Comparison of ENCODE assay signal across 14 cellular contexts in the genomic region with DNA sequence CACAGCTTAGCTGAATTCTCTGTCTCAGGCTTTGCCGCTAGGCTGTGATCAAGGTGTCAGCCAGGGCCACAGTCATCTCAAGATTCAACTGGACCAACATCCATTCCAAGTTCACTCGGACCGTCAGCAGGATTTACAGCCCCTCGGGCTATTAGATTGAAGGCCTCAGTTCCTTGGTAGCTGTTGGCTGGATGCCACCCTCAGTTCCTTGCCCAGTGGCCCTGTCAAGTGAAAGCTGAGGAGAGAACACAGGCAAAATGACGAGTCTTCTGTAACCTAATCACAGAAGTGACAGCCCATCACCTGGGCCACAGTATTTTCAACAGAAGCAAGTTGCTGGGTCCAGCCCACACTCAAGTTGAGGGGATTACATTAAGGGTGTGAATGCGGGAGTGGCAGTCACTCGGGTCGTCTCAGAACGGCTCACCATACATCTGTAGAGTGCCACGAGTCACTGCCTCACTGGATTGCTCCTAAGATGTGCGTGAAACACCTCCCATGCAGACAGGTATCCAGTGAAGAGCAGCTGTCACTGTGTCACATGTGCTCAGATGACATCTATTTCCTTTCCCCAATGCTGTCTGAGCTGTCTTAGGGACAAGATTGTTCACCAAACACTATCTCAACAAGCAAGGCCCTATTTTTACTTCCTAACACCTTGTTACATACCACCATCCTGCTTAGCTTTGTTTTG.
"Had no signal": no experiment of that assay in that cellular context is flagged by ENCODE, and none has a peak within 500 bp of the region (broad histone marks: within the 10 kb centered on the region; RNA-seq: fewer than 3 reads in every experiment).

No MANE protein-coding gene starts in this region.

- H3K27me3 Mint-ChIP-seq: activated T-helper 17 cell treated with anti-CD3 and anti-CD28 coated beads, Interleukin-2, amount 50 U/mL, for 72 hours; dendritic cell treated with granulocyte-macrophage colony-stimulating factor and Interleukin-4, amounts not matched to agents 40 ng/mL and 50 ng/mL, for 4 days; stimulated activated naive CD8-positive, alpha-beta T cell treated with anti-CD3 and anti-CD28 coated beads, Interleukin-15, Interleukin-2, amounts not matched to agents 100 ng/mL and 50 ng/mL, for 24 hours had no signal

- ATAC-seq: activated T-helper 17 cell treated with anti-CD3 and anti-CD28 coated beads, Interleukin-2, amount 50 U/mL, for 72 hours had no signal

- H3K9me3 ChIP-seq: esophagus muscularis mucosa, suprapubic skin, transverse colon, vagina had no signal

- H3K36me3 ChIP-seq: transverse colon, vagina had no signal

- H3K9me3 Mint-ChIP-seq: activated naive CD4-positive, alpha-beta T cell treated with anti-CD3 and anti-CD28 coated beads for 36 hours; activated T-helper 17 cell treated with anti-CD3 and anti-CD28 coated beads, Interleukin-2, amount 50 U/mL, for 72 hours; dendritic cell treated with granulocyte-macrophage colony-stimulating factor and Interleukin-4, amounts not matched to agents 40 ng/mL and 50 ng/mL, for 4 days; nephron; stimulated activated naive CD8-positive, alpha-beta T cell treated with anti-CD3 and anti-CD28 coated beads, Interleukin-15, Interleukin-2, amounts not matched to agents 100 ng/mL and 50 ng/mL, for 24 hours had no signal

- H3K27ac ChIP-seq: esophagus muscularis mucosa, suprapubic skin, transverse colon, vagina had no signal

- H3K4me1 Mint-ChIP-seq: nephron had no signal

- H3K27ac Mint-ChIP-seq: activated naive CD4-positive, alpha-beta T cell treated with anti-CD3 and anti-CD28 coated beads for 36 hours; activated T-helper 17 cell treated with anti-CD3 and anti-CD28 coated beads, Interleukin-2, amount 50 U/mL, for 72 hours; dendritic cell treated with granulocyte-macrophage colony-stimulating factor and Interleukin-4, amounts not matched to agents 40 ng/mL and 50 ng/mL, for 4 days; stimulated activated naive CD8-positive, alpha-beta T cell treated with anti-CD3 and anti-CD28 coated beads, Interleukin-15, Interleukin-2, amounts not matched to agents 100 ng/mL and 50 ng/mL, for 24 hours had no signal

- H3K4me3 Mint-ChIP-seq: activated naive CD4-positive, alpha-beta T cell treated with anti-CD3 and anti-CD28 coated beads for 36 hours; activated T-helper 17 cell treated with anti-CD3 and anti-CD28 coated beads, Interleukin-2, amount 50 U/mL, for 72 hours; dendritic cell treated with granulocyte-macrophage colony-stimulating factor and Interleukin-4, amounts not matched to agents 40 ng/mL and 50 ng/mL, for 4 days; nephron; stimulated activated naive CD8-positive, alpha-beta T cell treated with anti-CD3 and anti-CD28 coated beads, Interleukin-15, Interleukin-2, amounts not matched to agents 100 ng/mL and 50 ng/mL, for 24 hours had no signal

- H3K4me3 ChIP-seq: esophagus muscularis mucosa, suprapubic skin, transverse colon, vagina had no signal

- DNase-seq: activated CD4-positive, alpha-beta T cell treated with anti-CD3 and anti-CD28 coated beads, Interleukin-2, amount 50 U/mL, for 1 hour; activated naive CD4-positive, alpha-beta T cell treated with anti-CD3 and anti-CD28 coated beads for 36 hours; effector CD8-positive, alpha-beta T cell; posterior cingulate gyrus; retina; T1000; transverse colon had no signal

- H3K27me3 ChIP-seq: esophagus muscularis mucosa, suprapubic skin, transverse colon, vagina had no signal
